In genomic region chr1:39392851-39393573, GRCh38 we compare ENCODE assay signal across 11 cellular contexts.
DNase-seq lines count a peak whose midpoint lies in the region; ATAC-seq and TF ChIP-seq lines count a peak whose summit lies in the region.
"Had no signal": no experiment of that assay in that cellular context is flagged by ENCODE, and none has a peak within 500 bp of the region (broad histone marks: within the 10 kb centered on the region; RNA-seq: fewer than 3 reads in every experiment).

No MANE protein-coding gene starts in this region.

- H3K36me3 Mint-ChIP-seq in endothelial cell (ENCODE audit: low read depth, unreplicated experiment): peaks cover 17% of the 10 kb centered on the region

- no peak overlapping the region for H3K14ac ChIP-seq in neuronal stem cell (ENCODE audit: low read length)

- intact Hi-C loops in left ventricle myocardium inferior (cut with micrococcal nuclease) (no loop called here), Right ventricle myocardium inferior (cut with DNase I) (no loop called here), aorta (cut with DNase I) (no loop called here)

- no peak overlapping the region for H2BK5ac ChIP-seq in neuronal stem cell (ENCODE audit: low read length)

- TF ChIP-seq CTCF in left ventricle myocardium inferior (IDR thresholded peaks at IDR 0.05; ENCODE audit: borderline replicate concordance) (no peak), endothelial cell (IDR thresholded peaks at IDR 0.05; ENCODE audit: unreplicated experiment) (no peak)

- WGBS in neuronal stem cell (ENCODE audit: extremely low coverage in 2 of 2, insufficient read length in 2 of 2, insufficient replicate concordance in 1 of 2), 2 donors: no CpG with 5 or more reads among the region's 4 CpGs
- 32 to 47% methylated on average over 4 of the region's 4 CpGs for WGBS in aorta, 2 donors

- no peak overlapping the region for H2BK12ac ChIP-seq in neuronal stem cell (ENCODE audit: low read length)

- no peak overlapping the region for H3K9ac ChIP-seq in neuronal stem cell (ENCODE audit: low read depth, low read length, poor library complexity)

- H2AFZ ChIP-seq in neuronal stem cell (ENCODE audit: low read length): no peak overlapping the region

- H3K27me3 Mint-ChIP-seq in endothelial cell (ENCODE audit: unreplicated experiment): peaks cover 4% of the 10 kb centered on the region
- H3K27me3 Mint-ChIP-seq: activated CD8-positive, alpha-beta memory T cell treated with anti-CD3 and anti-CD28 coated beads, Interleukin-2, amount 10 ng/mL, durations not matched to agents 7 days and 5 days had no signal

- peaks cover 3% of the 10 kb centered on the region for H3K79me1 ChIP-seq in neuronal stem cell (ENCODE audit: low read depth, low read length)

- H3K4me1 Mint-ChIP-seq in endothelial cell (ENCODE audit: unreplicated experiment): peaks cover 71% of the 10 kb centered on the region

- H3K9me3 Mint-ChIP-seq in endothelial cell (ENCODE audit: unreplicated experiment): no peaks in the 10 kb centered on the region

- H3K4me1 ChIP-seq in left ventricle myocardium inferior: peaks cover 85% of the 10 kb centered on the region
- H3K4me1 ChIP-seq in neuronal stem cell (ENCODE audit: control insufficient read depth in 2 of 2, insufficient read depth in 1 of 2, low read depth in 1 of 2, low read length in 2 of 2): peaks cover 14 to 39% of the 10 kb centered on the region in 2 donors
- H3K4me1 ChIP-seq in aorta (ENCODE audit: control insufficient read depth in 1 of 2, insufficient read depth in 2 of 2, low read length in 2 of 2): peaks cover 10 to 11% of the 10 kb centered on the region in 2 donors

- H4K8ac ChIP-seq in neuronal stem cell (ENCODE audit: low read depth, low read length): no peak overlapping the region

- H3K4me3 Mint-ChIP-seq in endothelial cell (ENCODE audit: unreplicated experiment): peak overlapping the region; percentile 76
- H3K4me3 Mint-ChIP-seq: activated CD8-positive, alpha-beta memory T cell treated with anti-CD3 and anti-CD28 coated beads, Interleukin-2, amount 10 ng/mL, durations not matched to agents 7 days and 5 days had no signal

- peak overlapping the region; percentile 81 for H3K27ac ChIP-seq in left ventricle myocardium inferior (replicated peaks)
- peak overlapping the region; percentile 43 for H3K27ac ChIP-seq in neuronal stem cell (replicated peaks; ENCODE audit: low read length)
- peak overlapping the region; percentile 18 to 68 for H3K27ac ChIP-seq in aorta (ENCODE audit: low read depth in 1 of 2, low read length in 2 of 2)

- H2BK15ac ChIP-seq in neuronal stem cell (ENCODE audit: low read length): no peak overlapping the region

- H3K27me3 ChIP-seq in left ventricle myocardium inferior (ENCODE audit: low read depth) (no peaks in the 10 kb centered on the region), neuronal stem cell (ENCODE audit: control insufficient read depth in 3 of 3, insufficient read depth in 3 of 3, low read depth in 1 of 3, low read length in 3 of 3) (no peaks in the 10 kb centered on the region), aorta (ENCODE audit: control insufficient read depth in 1 of 2, insufficient read depth in 2 of 2, low read length in 1 of 2) (no peaks in the 10 kb centered on the region)

- H3K9me3 ChIP-seq in left ventricle myocardium inferior (replicated peaks) (no peaks in the 10 kb centered on the region), neuronal stem cell (replicated peaks in 1 of 2; ENCODE audit: control insufficient read depth in 2 of 2, insufficient read depth in 1 of 2, low read depth in 1 of 2, low read length in 2 of 2) (no peaks in the 10 kb centered on the region), aorta (ENCODE audit: control insufficient read depth, low read length) (no peaks in the 10 kb centered on the region)

- H3K36me3 ChIP-seq in left ventricle myocardium inferior: peaks cover 18% of the 10 kb centered on the region
- peaks cover 8 to 39% of the 10 kb centered on the region in 2 donors for H3K36me3 ChIP-seq in neuronal stem cell (replicated peaks in 1 of 2; ENCODE audit: control insufficient read depth in 2 of 2, insufficient read depth in 2 of 2, low read length in 2 of 2)
- peaks cover 0 to 4% of the 10 kb centered on the region in 2 donors for H3K36me3 ChIP-seq in aorta (ENCODE audit: control insufficient read depth in 1 of 2, insufficient read depth in 2 of 2, low read length in 1 of 2)

- H3K18ac ChIP-seq in neuronal stem cell (ENCODE audit: low read length): no peak overlapping the region

- no peak overlapping the region for H4K91ac ChIP-seq in neuronal stem cell (ENCODE audit: low read depth, low read length, poor library complexity)

- H3K23ac ChIP-seq in neuronal stem cell (ENCODE audit: low read depth, low read length, poor library complexity): no peak overlapping the region

- no peak overlapping the region for H2AK5ac ChIP-seq in neuronal stem cell (ENCODE audit: low read depth, low read length)

- H3K27ac Mint-ChIP-seq in endothelial cell (ENCODE audit: unreplicated experiment): peak overlapping the region; percentile 90
- H3K27ac Mint-ChIP-seq: activated CD8-positive, alpha-beta memory T cell treated with anti-CD3 and anti-CD28 coated beads, Interleukin-2, amount 10 ng/mL, durations not matched to agents 7 days and 5 days had no signal

- H3K4me2 ChIP-seq in neuronal stem cell (ENCODE audit: insufficient read depth, low read length, poor library complexity, severe bottlenecking): peak overlapping the region; percentile 0

- H2BK120ac ChIP-seq in neuronal stem cell (ENCODE audit: low read depth, low read length): no peak overlapping the region

- no peak for ATAC-seq in Right ventricle myocardium inferior
- ATAC-seq in aorta (ENCODE audit: low FRiP score): no peak
- ATAC-seq: activated CD8-positive, alpha-beta memory T cell treated with anti-CD3 and anti-CD28 coated beads, Interleukin-2, amount 10 ng/mL, durations not matched to agents 7 days and 5 days had no signal

- DNase-seq in left ventricle myocardium inferior (no peak), Right ventricle myocardium inferior (ENCODE audit: missing footprints) (no peak), endothelial cell (ENCODE audit: low spot score) (no peak), neuronal stem cell (ENCODE audit: low spot score) (no peak), aorta (no peak), islet precursor cell (no peak), midbrain (lab: John Stamatoyannopoulos, UW) (no peak), DMS79 treated with DMSO at 0.1 percent for 48 hours (lab: John Stamatoyannopoulos, UW) (no peak)
- DNase-seq: activated CD8-positive, alpha-beta memory T cell treated with anti-CD3 and anti-CD28 coated beads, Interleukin-2, amount 10 ng/mL, durations not matched to agents 7 days and 5 days; NCI-H345; stimulated activated CD8-positive, alpha-beta memory T cell treated with anti-CD3 and anti-CD28 coated beads, Interleukin-4, amount 100 ng/mL, for 48 hours had no signal

- H3K4me3 ChIP-seq in left ventricle myocardium inferior (peak overlapping the region; percentile 0), neuronal stem cell (ENCODE audit: low read length in 2 of 2) (no peak overlapping the region), aorta (ENCODE audit: low read length in 2 of 2) (no peak overlapping the region)

- no peak overlapping the region for H3K4ac ChIP-seq in neuronal stem cell (ENCODE audit: low read length)
